Comparison of ENCODE assay signal across 11 cellular contexts in genomic region chr6:10451828-10452509, GRCh38. TPM values are rescaled to one million over a fixed set of nuclear protein-coding genes. Genes with fewer than 3 reads are reported as not detected.
A peak's percentile ranks its signal among the peaks of the same experiment; 100 is the strongest.
DNase-seq lines count a peak whose midpoint lies in the region; ATAC-seq and TF ChIP-seq lines count a peak whose summit lies in the region.
"Had no signal": no experiment of that assay in that cellular context is flagged by ENCODE, and none has a peak within 500 bp of the region (broad histone marks: within the 10 kb centered on the region; RNA-seq: fewer than 3 reads in every experiment).

No MANE protein-coding gene starts in this region.

- H3K9me3 ChIP-seq in PC-3 (ENCODE audit: low read length) (no peaks in the 10 kb centered on the region), uterus (no peaks in the 10 kb centered on the region)

- DNase-seq in Daoy (ENCODE audit: low read depth) (peak; percentile 99), PC-3 (peak; percentile 98), epithelial cell of proximal tubule (ENCODE audit: low read depth) (peak; percentile 93), osteocyte (ENCODE audit: extremely low spot score, unreplicated experiment) (no peak), uterus (no peak), posterior vena cava (ENCODE audit: low spot score) (no peak)
- DNase-seq: effector CD4-positive, alpha-beta T cell; NCI-H1694 had no signal

- H3K36me3 ChIP-seq in PC-3 (ENCODE audit: low read depth, low read length) (no peaks in the 10 kb centered on the region), uterus (no peaks in the 10 kb centered on the region)

- TSS peak; percentile 97 for BruUV-seq in PC-3 (replicated peaks; lab: Mats Ljungman, UMichigan)

- TF ChIP-seq POLR2A in uterus (IDR thresholded peaks at IDR 0.05) = no peak

- no peaks in the 10 kb centered on the region for H4K20me1 ChIP-seq in PC-3 (ENCODE audit: low read length)

- no peaks in the 10 kb centered on the region for H3K27me3 Mint-ChIP-seq in osteocyte (ENCODE audit: unreplicated experiment)

- H3K9me3 Mint-ChIP-seq in osteocyte (ENCODE audit: unreplicated experiment) = no peaks in the 10 kb centered on the region
- H3K9me3 Mint-ChIP-seq: T-helper 1 cell treated with Interleukin-12 subunit alpha and Interleukin-12 subunit beta and Interleukin-4 antibody, amounts not matched to agents 30 μg/mL and 1 μg/mL, for 36 hours had no signal

- H3K9ac ChIP-seq in PC-3 (ENCODE audit: low read length) = peak overlapping the region; percentile 29

- ATAC-seq in PC-3 (peak; percentile 98), GM18502 (IDR thresholded peaks at IDR 0.05; ENCODE audit: poor library complexity, unreplicated experiment) (no peak), HG03442 (IDR thresholded peaks at IDR 0.05; ENCODE audit: unreplicated experiment) (no peak)

- H3K36me3 Mint-ChIP-seq in osteocyte (ENCODE audit: unreplicated experiment) = no peaks in the 10 kb centered on the region

- peak overlapping the region; percentile 31 for H3K4me2 ChIP-seq in PC-3 (ENCODE audit: low read length)

- TF ChIP-seq CTCF in PC-3 (conservative IDR thresholded peaks at IDR 0.05; ENCODE audit: low read depth, low read length) (no peak), epithelial cell of proximal tubule (conservative IDR thresholded peaks at IDR 0.05; ENCODE audit: low read depth, low read length) (no peak), osteocyte (IDR thresholded peaks at IDR 0.05) (no peak), uterus (IDR thresholded peaks at IDR 0.05) (no peak)

- peak overlapping the region; percentile 72 for H3K27ac Mint-ChIP-seq in osteocyte (ENCODE audit: unreplicated experiment)
- H3K27ac Mint-ChIP-seq: T-helper 1 cell treated with Interleukin-12 subunit alpha and Interleukin-12 subunit beta and Interleukin-4 antibody, amounts not matched to agents 30 μg/mL and 1 μg/mL, for 36 hours had no signal

- H3K4me3 Mint-ChIP-seq in osteocyte (ENCODE audit: unreplicated experiment) = no peak overlapping the region
- H3K4me3 Mint-ChIP-seq: T-helper 1 cell treated with Interleukin-12 subunit alpha and Interleukin-12 subunit beta and Interleukin-4 antibody, amounts not matched to agents 30 μg/mL and 1 μg/mL, for 36 hours had no signal

- H3K27me3 ChIP-seq in PC-3 (ENCODE audit: low read length) (no peaks in the 10 kb centered on the region), uterus (no peaks in the 10 kb centered on the region)

- CTCF ChIA-PET in PC-3 (lab: Charles Lee) = interaction anchor here (0.7 kb wide), 1 partner anchor 13 kb away, joined by 4 read pairs; no protein-coding TSS in a partner anchor

- H3K4me1 Mint-ChIP-seq in osteocyte (ENCODE audit: unreplicated experiment) = peaks cover 15% of the 10 kb centered on the region

- H2AFZ ChIP-seq in PC-3 (ENCODE audit: low read length) = peak overlapping the region; percentile 72

- H3K27ac ChIP-seq in PC-3 (ENCODE audit: low read length) (peak overlapping the region; percentile 83), uterus (no peak overlapping the region)

- H3K79me2 ChIP-seq in PC-3 (ENCODE audit: low read length) = no peaks in the 10 kb centered on the region

- no peaks in the 10 kb centered on the region for H3F3A ChIP-seq in PC-3 (ENCODE audit: low read length, unreplicated experiment)

- no peaks in the 10 kb centered on the region for H3K9me2 ChIP-seq in PC-3 (replicated peaks; ENCODE audit: low read length)

- intact Hi-C loops in PC-3 (cut with micrococcal nuclease) = loop anchor here (1.0 kb wide), 1 partner anchor 11 kb away; no protein-coding TSS in a partner anchor
- intact Hi-C loops in uterus (cut with DNase I; ENCODE audit: low total_unique reads) = no loop called here
- intact Hi-C loops in posterior vena cava (cut with DNase I) = no loop called here

- POLR2A ChIA-PET in PC-3 (lab: Charles Lee; ENCODE audit: unreplicated experiment) = interaction anchor here (0.7 to 1.2 kb wide), 2 partner anchors 11 to 202 kb away, joined by 3 to 13 read pairs; no protein-coding TSS in a partner anchor

- H3K4me1 ChIP-seq in PC-3 (ENCODE audit: insufficient read depth, low read length) (peaks cover 35% of the 10 kb centered on the region), uterus (no peaks in the 10 kb centered on the region)

- H3K4me3 ChIP-seq in PC-3 (ENCODE audit: low read length) = no peak overlapping the region
- no peak overlapping the region for H3K4me3 ChIP-seq in epithelial cell of proximal tubule (ENCODE audit: low read depth, low read length)
- no peak overlapping the region for H3K4me3 ChIP-seq in uterus

RNA-seq across cellular contexts. Expression of gene TFAP2A, which starts 37.1 kb away (rescaled TPM):
- 4.5 and 5.6 TPM in 2 replicates for total RNA-seq in Daoy (2014; rRNA removed; shearing (Covaris generic))
- total RNA-seq in PC-3 (2014; rRNA removed) (29.4 and 35.5 TPM in 2 replicates), epithelial cell of proximal tubule (6.4 and 17.8 TPM in 2 replicates), osteocyte (53.2 and 59.6 TPM in 2 replicates), uterus (under 1 TPM in 2 of 4 donors, not detected in 2; 0.21 TPM), posterior vena cava (under 1 TPM in 1 of 2 donors, not detected in 1; 0.52 TPM)

Comparison
In these comparisons a context has a peak if more than half of its experiments do, and no peak if none do; other contexts are left out.
1. DNase-seq: peak in Daoy (single experiment), PC-3 (single experiment) and epithelial cell of proximal tubule (single experiment); none in osteocyte (single experiment), uterus (0 of 2) and posterior vena cava (single experiment).